2 cellular contexts compared by ENCODE assay signal in the genomic region with DNA sequence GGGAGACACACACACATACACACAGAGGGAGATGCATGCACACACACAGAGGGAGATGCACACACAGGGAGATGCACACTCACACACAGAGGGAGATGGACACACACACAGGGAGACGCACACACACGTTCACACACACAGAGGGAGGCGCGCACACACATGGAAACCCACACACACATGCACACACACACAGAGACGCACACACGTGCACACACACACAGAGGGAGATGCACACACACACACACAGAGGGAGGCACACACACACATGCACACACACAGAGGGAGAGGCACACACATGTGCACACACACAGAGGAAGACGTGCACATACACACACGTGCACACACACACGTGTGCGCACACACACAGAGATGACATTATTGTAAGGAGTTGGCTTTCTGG.
TF ChIP-seq lines count a peak whose summit lies in the region.

No MANE protein-coding gene starts in this region.

TF ChIP-seq in HepG2, 621 proteins besides CTCF, POLR2A, EP300 and RAD21:
- TF ChIP-seq NR2F2 (IDR thresholded peaks at IDR 0.05; ENCODE audit: borderline replicate concordance, low read depth) (no peak), MNT (IDR thresholded peaks at IDR 0.05) (peak; percentile 85)

TF ChIP-seq in HEK293, 187 proteins besides CTCF, POLR2A, EP300 and RAD21:
- TF ChIP-seq, protein P1, sequence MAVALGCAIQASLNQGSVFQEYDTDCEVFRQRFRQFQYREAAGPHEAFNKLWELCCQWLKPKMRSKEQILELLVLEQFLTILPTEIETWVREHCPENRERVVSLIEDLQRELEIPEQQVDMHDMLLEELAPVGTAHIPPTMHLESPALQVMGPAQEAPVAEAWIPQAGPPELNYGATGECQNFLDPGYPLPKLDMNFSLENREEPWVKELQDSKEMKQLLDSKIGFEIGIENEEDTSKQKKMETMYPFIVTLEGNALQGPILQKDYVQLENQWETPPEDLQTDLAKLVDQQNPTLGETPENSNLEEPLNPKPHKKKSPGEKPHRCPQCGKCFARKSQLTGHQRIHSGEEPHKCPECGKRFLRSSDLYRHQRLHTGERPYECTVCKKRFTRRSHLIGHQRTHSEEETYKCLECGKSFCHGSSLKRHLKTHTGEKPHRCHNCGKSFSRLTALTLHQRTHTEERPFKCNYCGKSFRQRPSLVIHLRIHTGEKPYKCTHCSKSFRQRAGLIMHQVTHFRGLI (tag by site-specific recombination; IDR thresholded peaks at IDR 0.05) = no peak
- TF ChIP-seq ZSCAN4 (tag by site-specific recombination; IDR thresholded peaks at IDR 0.05) = peak; percentile 99
- TF ChIP-seq PRDM1 (tag by site-specific recombination; IDR thresholded peaks at IDR 0.05) = no peak
- TF ChIP-seq SCRT2 (tag by site-specific recombination; IDR thresholded peaks at IDR 0.05) = no peak
- TF ChIP-seq ZNF580 (tag by site-specific recombination; IDR thresholded peaks at IDR 0.05) = no peak
- no peak for TF ChIP-seq BCL11A (tag by site-specific recombination; IDR thresholded peaks at IDR 0.05; ENCODE audit: low read depth)
TF ChIP-seq in HEK293: peak in this region for 1.
